Comparison of ENCODE assay signal across 8 cellular contexts in genomic region chr3:49553690-49554634, GRCh38. TPM values are rescaled to one million over a fixed set of nuclear protein-coding genes. Genes with fewer than 3 reads are reported as not detected.
A peak's percentile ranks its signal among the peaks of the same experiment; 100 is the strongest.
DNase-seq lines count a peak whose midpoint lies in the region; ATAC-seq and TF ChIP-seq lines count a peak whose summit lies in the region.

Gene BSN, plus strand, starts transcription at chr3:49554477. Its CDS starts 126 bp downstream, at chr3:49554603.

- H3K4me3 ChIP-seq in HEK293 (ENCODE audit: low read depth, low read length) (peak within 1 kb of the TSS; percentile 45), SK-N-MC (peak within 1 kb of the TSS; percentile 84), suprapubic skin (peak within 1 kb of the TSS; percentile 70)

- POLR2A ChIA-PET in HEK293 (lab: Yijun Ruan, JAX), result interaction anchor here (1.3 kb wide), 1 partner anchor 14 kb away, joined by 4 read pairs; no protein-coding TSS in a partner anchor

- TF ChIP-seq CTCF in HEK293 (tag by site-specific recombination; IDR thresholded peaks at IDR 0.05) (no peak), omental fat pad (IDR thresholded peaks at IDR 0.05) (no peak), suprapubic skin (IDR thresholded peaks at IDR 0.05) (no peak)

- CTCF ChIA-PET in HEK293 (lab: Yijun Ruan, JAX), result interaction anchor here (0.5 to 3.9 kb wide), 3 partner anchors 14 to 701 kb away, joined by 3 to 24 read pairs (median 9); no protein-coding TSS in a partner anchor

- peak within 1 kb of the TSS; percentile 75 for H3K9ac ChIP-seq in SK-N-MC (ENCODE audit: insufficient read length)

- no peak for TF ChIP-seq EP300 in suprapubic skin (IDR thresholded peaks at IDR 0.05)

- ATAC-seq in omental fat pad (ENCODE audit: low FRiP score), result peak; percentile 96

- no peaks in the 10 kb centered on the region for H3K36me3 ChIP-seq in HEK293 (ENCODE audit: control insufficient read depth in 2 of 2, insufficient read depth in 1 of 2, low read length in 2 of 2)
- H3K36me3 ChIP-seq in SK-N-MC (ENCODE audit: insufficient read depth, low read length), result no peaks in the 10 kb centered on the region
- H3K36me3 ChIP-seq in suprapubic skin, result no peaks in the 10 kb centered on the region

- peak within 1 kb of the TSS; percentile 42; the same call in 1 of the 2 replicates for H3K27ac ChIP-seq in HEK293 (ENCODE audit: extremely low read depth, low read depth, low read length)
- no peak within 1 kb of the TSS for H3K27ac ChIP-seq in SK-N-MC
- H3K27ac ChIP-seq in suprapubic skin, result no peak within 1 kb of the TSS

- in situ Hi-C loops in G401 (cut with HindIII; ENCODE audit: low sequenced_read_pairs), result loop anchor here (10.0 kb wide), 1 partner anchor 111 kb away; no protein-coding TSS in a partner anchor

- no peaks in the 10 kb centered on the region for H3K27me3 ChIP-seq in suprapubic skin

- DNase-seq in G401 (ENCODE audit: low spot score) (peak; percentile 86), MV-4-11 (lab: John Stamatoyannopoulos, UW) (peak; percentile 77), SK-N-MC (ENCODE audit: low read depth, low spot score) (peak; percentile 8), globus pallidus (ENCODE audit: low spot score) (peak; percentile 88), omental fat pad (ENCODE audit: low spot score) (peak; percentile 60), suprapubic skin (ENCODE audit: low spot score in 2 of 2) (peak; percentile 89)
- DNase-seq in activated naive CD4-positive, alpha-beta T cell treated with anti-CD3 and anti-CD28 coated beads, Interleukin-2, amount 50 U/mL, for 16 hours, result peak; percentile 93

- H3K4me1 ChIP-seq in HEK293 (ENCODE audit: control insufficient read depth, insufficient read depth, low read length) (no peaks in the 10 kb centered on the region), suprapubic skin (peaks cover 17% of the 10 kb centered on the region)

- H3K9me3 ChIP-seq in HEK293 (ENCODE audit: control insufficient read depth, insufficient read depth, low read depth, low read length) (no peaks in the 10 kb centered on the region), SK-N-MC (ENCODE audit: low read depth, low read length) (no peaks in the 10 kb centered on the region), suprapubic skin (no peaks in the 10 kb centered on the region)

- WGBS in suprapubic skin, result 16% methylated on average over 14 of the region's 77 CpGs

- no peak for TF ChIP-seq POLR2A in suprapubic skin (IDR thresholded peaks at IDR 0.05)

TF ChIP-seq in HEK293, 187 proteins besides CTCF, POLR2A, EP300 and RAD21 (continues in another document):
- TF ChIP-seq ZSCAN30 (tag by site-specific recombination; IDR thresholded peaks at IDR 0.05), result no peak
- 0 out of 2 replicates have a peak, but pooled peaks have one; percentile 27 for TF ChIP-seq IKZF3 (tag by site-specific recombination; IDR thresholded peaks at IDR 0.05)
- no peak for TF ChIP-seq ZNF658 (tag by site-specific recombination; IDR thresholded peaks at IDR 0.05)
- TF ChIP-seq PATZ1 (tag by site-specific recombination; IDR thresholded peaks at IDR 0.05), result peak; percentile 92
- no peak for TF ChIP-seq PRDM2 (tag by site-specific recombination; IDR thresholded peaks at IDR 0.05; ENCODE audit: borderline replicate concordance)
- peak; percentile 74 for TF ChIP-seq ZBTB26 (tag by site-specific recombination; optimal IDR thresholded peaks at IDR 0.05)
- no peak for TF ChIP-seq ZNF10 (tag by site-specific recombination; IDR thresholded peaks at IDR 0.05)
- no peak for TF ChIP-seq MZF1 (tag by site-specific recombination; IDR thresholded peaks at IDR 0.05; ENCODE audit: borderline replicate concordance)
- TF ChIP-seq OSR2 (tag by site-specific recombination; IDR thresholded peaks at IDR 0.05), result no peak
- peak; percentile 43; the same call in 1 of the 2 replicates for TF ChIP-seq ZNF341 (tag by site-specific recombination; IDR thresholded peaks at IDR 0.05; ENCODE audit: low read depth)
- TF ChIP-seq ZEB2 (tag by site-specific recombination; IDR thresholded peaks at IDR 0.05), result no peak
- no peak for TF ChIP-seq ZNF248 (tag by site-specific recombination; IDR thresholded peaks at IDR 0.05)

RNA-seq across cellular contexts. Expression of gene BSN, which starts in this region (rescaled TPM):
- total RNA-seq in G401 (2014; rRNA removed; shearing (Covaris generic)), result 0.24 and 0.31 TPM in 2 replicates
- total RNA-seq in omental fat pad (under 1 TPM; 0.09 to 0.63 (median 0.37) TPM), suprapubic skin (under 1 TPM; 0.04 to 0.59 (median 0.15) TPM)

Comparison
In these comparisons a context has a peak if more than half of its experiments do, and no peak if none do; other contexts are left out.
1. Peak in DNase-seq in G401; RNA of the gene not detected or under 1 TPM.
2. Peak in DNase-seq and ATAC-seq in omental fat pad; RNA of the gene not detected or under 1 TPM.
3. Peak in DNase-seq and H3K4me3 ChIP-seq in suprapubic skin; RNA of the gene not detected or under 1 TPM.
4. DNase-seq: peak in every context shown above with its lines; median percentile 93 in activated naive CD4-positive, alpha-beta T cell treated with anti-CD3 and anti-CD28 coated beads, Interleukin-2, amount 50 U/mL, for 16 hours; 89 in suprapubic skin; 88 in globus pallidus; 86 in G401; 77 in MV-4-11; 60 in omental fat pad; 8 in SK-N-MC.